ENCODE assay signal across 9 cellular contexts in genomic region chr4:186727149-186727976, GRCh38. TPM values are rescaled to one million over a fixed set of nuclear protein-coding genes. Genes with fewer than 3 reads are reported as not detected.
DNase-seq lines count a peak whose midpoint lies in the region; ATAC-seq and TF ChIP-seq lines count a peak whose summit lies in the region.
"Had no signal": no experiment of that assay in that cellular context is flagged by ENCODE, and none has a peak within 500 bp of the region (broad histone marks: within the 10 kb centered on the region; RNA-seq: fewer than 3 reads in every experiment).

No MANE protein-coding gene starts in this region.

- ATAC-seq in heart left ventricle, result no peak
- no peak for ATAC-seq in left ventricle myocardium superior
- ATAC-seq in GM19455 (IDR thresholded peaks at IDR 0.05; ENCODE audit: unreplicated experiment), result no peak

- peaks cover 0 to 51% (median 0%) of the 10 kb centered on the region in 9 donors for H3K27me3 ChIP-seq in heart left ventricle
- no peaks in the 10 kb centered on the region for H3K27me3 ChIP-seq in vagina

- TF ChIP-seq POLR2A in heart left ventricle (IDR thresholded peaks at IDR 0.05) (no peak), vagina (IDR thresholded peaks at IDR 0.05) (no peak)

- H3K27ac ChIP-seq in heart left ventricle (peak overlapping the region; percentile 6 to 97 (median 92)), mesodermal cell (ENCODE audit: low read depth, low read length, severe bottlenecking) (peak overlapping the region; percentile 90), vagina (peak overlapping the region; percentile 86)

- H3K4me3 Mint-ChIP-seq in chondrocyte (ENCODE audit: unreplicated experiment), result peak overlapping the region; percentile 78

- H3K4me3 ChIP-seq in heart left ventricle (peak overlapping the region; percentile 66 to 88 (median 80)), mesodermal cell (ENCODE audit: extremely low read depth, insufficient read depth, low read length, poor library complexity, severe bottlenecking) (peak overlapping the region; percentile 93), vagina (peak overlapping the region; percentile 66 to 74)

- peaks cover 6% of the 10 kb centered on the region for H3K36me3 Mint-ChIP-seq in chondrocyte (ENCODE audit: low read depth)

- H3K9me3 Mint-ChIP-seq in chondrocyte (ENCODE audit: low read depth), result no peaks in the 10 kb centered on the region

- no peaks in the 10 kb centered on the region for H3K36me3 ChIP-seq in heart left ventricle
- H3K36me3 ChIP-seq in mesodermal cell (ENCODE audit: control insufficient read depth, insufficient read depth, low read length), result peaks cover 8% of the 10 kb centered on the region
- H3K36me3 ChIP-seq in vagina, result no peaks in the 10 kb centered on the region

- peaks cover 24% of the 10 kb centered on the region for H3K4me1 Mint-ChIP-seq in chondrocyte (ENCODE audit: low read depth)

- 8 to 10% (median 9%) methylated on average over 16 of the region's 16 CpGs for WGBS in heart left ventricle, 4 donors
- WGBS in mesodermal cell (ENCODE audit: insufficient coverage in 2 of 2), 2 experiments, result 6% methylated on average over 2 to 3 of the region's 16 CpGs

- H3K27ac Mint-ChIP-seq in chondrocyte (ENCODE audit: unreplicated experiment), result peak overlapping the region; percentile 91

- intact Hi-C loops in heart left ventricle (cut with DNase I), result loop anchor here in 7 of 10 donors (2.0 to 10.0 kb wide), 8 partner anchors 60 to 877 kb away; no protein-coding TSS in a partner anchor
- intact Hi-C loops in left ventricle myocardium superior (cut with micrococcal nuclease), result no loop called here
- intact Hi-C loops in vagina (cut with DNase I), result loop anchor here (10.0 kb wide), 1 partner anchor 117 kb away; no protein-coding TSS in a partner anchor

- H3K9me3 ChIP-seq in heart left ventricle, result no peaks in the 10 kb centered on the region
- H3K9me3 ChIP-seq in mesodermal cell (ENCODE audit: control insufficient read depth, low read length), result no peaks in the 10 kb centered on the region
- H3K9me3 ChIP-seq in vagina, result no peaks in the 10 kb centered on the region

- no peaks in the 10 kb centered on the region for H3K27me3 Mint-ChIP-seq in chondrocyte (ENCODE audit: low read depth)

- no peak for TF ChIP-seq CTCF in heart left ventricle (IDR thresholded peaks at IDR 0.05)
- no peak for TF ChIP-seq CTCF in chondrocyte (IDR thresholded peaks at IDR 0.05)
- no peak for TF ChIP-seq CTCF in vagina (IDR thresholded peaks at IDR 0.05)

- peaks cover 0 to 22% (median 2%) of the 10 kb centered on the region in 12 donors for H3K4me1 ChIP-seq in heart left ventricle
- H3K4me1 ChIP-seq in mesodermal cell (ENCODE audit: control insufficient read depth, insufficient read depth, low read length, poor library complexity, severe bottlenecking), result peaks cover 12% of the 10 kb centered on the region
- peaks cover 11% of the 10 kb centered on the region for H3K4me1 ChIP-seq in vagina

- DNase-seq in heart left ventricle, result no peak
- DNase-seq in left ventricle myocardium superior, result no peak
- no peak for DNase-seq in chondrocyte (ENCODE audit: low spot score)
- DNase-seq in vagina (ENCODE audit: extremely low spot score in 2 of 2), result no peak
- no peak for DNase-seq in activated effector memory CD4-positive, alpha-beta T cell treated with anti-CD3 and anti-CD28 coated beads, Interleukin-2, amount 50 U/mL, for 16 hours
- DNase-seq in pons (ENCODE audit: low spot score), result no peak
- DNase-seq: DND-41 had no signal

RNA-seq across cellular contexts. Expression of gene FAT1, which starts 3.7 kb away (rescaled TPM):
- 100 to 1,000 TPM in 2 of 9 donors, 10 to 100 TPM in 7; 54.4 to 151 (median 76.4) TPM for total RNA-seq in heart left ventricle
- 10 to 100 TPM; 15.2 to 57.1 TPM for polyA plus RNA-seq in heart left ventricle
- 61.8 TPM for total RNA-seq in left ventricle myocardium superior
- 663 to 672 TPM (median 671 TPM) in 3 replicates for total RNA-seq in chondrocyte
- 176 TPM for polyA plus RNA-seq in mesodermal cell (2013, experiment 1 of 2)
- polyA plus RNA-seq in mesodermal cell (2013, experiment 2 of 2), result 122 TPM
- 47.1 TPM for total RNA-seq in vagina
